ENCODE assay signal across 9 cellular contexts in the genomic region with DNA sequence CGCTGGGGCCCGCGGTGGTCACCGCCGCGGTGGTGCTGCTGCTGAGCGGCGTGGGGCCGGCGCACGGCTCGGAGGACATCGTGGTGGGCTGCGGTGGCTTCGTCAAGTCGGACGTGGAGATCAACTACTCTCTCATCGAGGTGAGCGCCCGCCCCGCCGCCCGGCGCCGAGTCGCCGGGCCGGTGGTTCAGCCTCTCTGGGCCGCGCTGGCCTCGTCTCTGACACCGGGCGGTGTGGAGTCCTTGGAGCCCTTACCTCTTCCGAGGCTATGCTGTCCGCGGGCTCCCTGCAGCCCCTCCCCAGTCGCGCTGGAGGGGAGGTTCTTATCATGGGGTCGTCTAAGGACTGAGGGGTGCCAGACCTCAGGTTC. TPM values are rescaled to one million over a fixed set of nuclear protein-coding genes. Genes with fewer than 3 reads are reported as not detected.
DNase-seq lines count a peak whose midpoint lies in the region; ATAC-seq and TF ChIP-seq lines count a peak whose summit lies in the region.
"Not testable (repeated sequence)": the region's sequence is repeated elsewhere in the genome, so short reads cannot be mapped to it uniquely, and the experiment has no call there.
"Had no signal": no experiment of that assay in that cellular context is flagged by ENCODE, and none has a peak within 500 bp of the region (broad histone marks: within the 10 kb centered on the region; RNA-seq: fewer than 3 reads in every experiment).

No MANE protein-coding gene starts in this region.

- not testable (repeated sequence) for H3K27ac ChIP-seq in BLaER1; OCI-LY7 (ENCODE audit: low read depth, low read length, poor library complexity, severe bottlenecking); ascending aorta; right cardiac atrium (ENCODE audit: low read length); gastrocnemius medialis

- in situ Hi-C loops in gastrocnemius medialis (cut with MboI; ENCODE audit: low sequenced_read_pairs in 4 of 4): not testable (repeated sequence)

- not testable (repeated sequence) for TF ChIP-seq POLR2A in gastrocnemius medialis (IDR thresholded peaks at IDR 0.05)

- H3K9me3 ChIP-seq in BLaER1; OCI-LY7 (ENCODE audit: low read length); ascending aorta; right cardiac atrium (ENCODE audit: control insufficient read depth, low read length); gastrocnemius medialis: not testable (repeated sequence)

- not testable (repeated sequence) for H3K79me2 ChIP-seq in OCI-LY7 (ENCODE audit: insufficient read depth, low read depth, low read length)

- H3K4me3 ChIP-seq in BLaER1 (peak overlapping the region; percentile 42; the same call in 1 of the 2 replicates), OCI-LY7 (ENCODE audit: low read depth, low read length, poor library complexity, severe bottlenecking) (peak overlapping the region; percentile 38), ascending aorta (peak overlapping the region; percentile 22 to 42)
- not testable (repeated sequence) for H3K4me3 ChIP-seq in right cardiac atrium (ENCODE audit: low read length); gastrocnemius medialis

- not testable (repeated sequence) for BruUV-seq in OCI-LY7 (replicated peaks; lab: Mats Ljungman, UMichigan)

- not testable (repeated sequence) for H3K27me3 ChIP-seq in BLaER1; ascending aorta; right cardiac atrium (ENCODE audit: control insufficient read depth, insufficient read depth); gastrocnemius medialis

- not testable (repeated sequence) for H3K4me2 ChIP-seq in BLaER1; OCI-LY7 (ENCODE audit: low read length)

- not testable (repeated sequence) for H4K20me1 ChIP-seq in BLaER1; OCI-LY7 (ENCODE audit: insufficient read depth, low read length)

- not testable (repeated sequence) for DNase-seq in OCI-LY7 (ENCODE audit: low spot score); ascending aorta (ENCODE audit: low spot score in 2 of 2); right cardiac atrium; gastrocnemius medialis

- not testable (repeated sequence) for H3K9me2 ChIP-seq in OCI-LY7 (ENCODE audit: insufficient read depth, low read length)

- intact Hi-C loops in OCI-LY7 (cut with micrococcal nuclease; ENCODE audit: unreplicated experiment); ascending aorta (cut with DNase I); right cardiac atrium (cut with DNase I); gastrocnemius medialis (cut with DNase I; ENCODE audit: low total_unique reads): not testable (repeated sequence)

- not testable (repeated sequence) for H3K9ac ChIP-seq in BLaER1

- not testable (repeated sequence) for H2AFZ ChIP-seq in OCI-LY7 (ENCODE audit: low read length)

- not testable (repeated sequence) for H3K4me1 ChIP-seq in BLaER1; OCI-LY7 (ENCODE audit: insufficient read depth, low read length, poor library complexity, severe bottlenecking); ascending aorta; right cardiac atrium (ENCODE audit: control insufficient read depth, insufficient read depth, low read length); gastrocnemius medialis

- CTCF ChIA-PET in OCI-LY7 (lab: Charles Lee; ENCODE audit: unreplicated experiment): not testable (repeated sequence)

- no CpG with 5 or more reads among the region's 39 CpGs for WGBS in right cardiac atrium

- TF ChIP-seq CTCF in OCI-LY7 (conservative IDR thresholded peaks at IDR 0.05; ENCODE audit: low read length); ascending aorta (IDR thresholded peaks at IDR 0.05); gastrocnemius medialis (IDR thresholded peaks at IDR 0.05 in 4 of 5, conservative IDR thresholded peaks at IDR 0.05 in 1 of 5): not testable (repeated sequence)

- H3K36me3 ChIP-seq in BLaER1; OCI-LY7 (ENCODE audit: insufficient read depth, low read length); ascending aorta; gastrocnemius medialis: not testable (repeated sequence)

- ATAC-seq in GM19328 (IDR thresholded peaks at IDR 0.05; ENCODE audit: unreplicated experiment): peak; percentile 26
- peak; percentile 36 for ATAC-seq in GM21786 (IDR thresholded peaks at IDR 0.05; ENCODE audit: unreplicated experiment)
- peak; percentile 32 for ATAC-seq in HG03066 (IDR thresholded peaks at IDR 0.05; ENCODE audit: low read depth, unreplicated experiment)
- peak; percentile 53 to 69 for ATAC-seq in right cardiac atrium
- peak; percentile 60 to 66 for ATAC-seq in gastrocnemius medialis

- POLR2A ChIA-PET in OCI-LY7 (lab: Charles Lee): not testable (repeated sequence)

RNA-seq across cellular contexts. Expression of a gene that starts 0.3 kb away (rescaled TPM):
- total RNA-seq in OCI-LY7 (2014; rRNA removed; shearing (Covaris generic)): 32.0 and 36.6 TPM in 2 replicates
- total RNA-seq in OCI-LY7 (2022) (64.6 and 75.6 TPM in 2 replicates), ascending aorta (25.1 TPM), right cardiac atrium (100 to 1,000 TPM in 1 of 4 donors, 10 to 100 TPM in 3; 28.9 to 129 (median 48.3) TPM), gastrocnemius medialis (10 to 100 TPM; 11.0 to 87.1 (median 30.5) TPM)
- 21.9 TPM for polyA plus RNA-seq in right cardiac atrium

RNA-seq across cellular contexts. Expression of a gene that starts 9.4 kb away (rescaled TPM):
- not detected in 2 replicates for total RNA-seq in OCI-LY7 (2014; rRNA removed; shearing (Covaris generic))
- total RNA-seq in OCI-LY7 (2022): not detected in 2 replicates
- total RNA-seq in ascending aorta: 0.53 TPM
- total RNA-seq in right cardiac atrium: 1 to 10 TPM; 2.9 to 5.7 (median 4.5) TPM
- polyA plus RNA-seq in right cardiac atrium: 7.7 TPM
- 1 to 10 TPM in 2 of 4 donors, under 1 TPM in 2; 0.23 to 4.8 (median 0.73) TPM for total RNA-seq in gastrocnemius medialis
- total RNA-seq: CD8-positive, alpha-beta T cell had no signal
